9 cellular contexts compared by ENCODE assay signal in genomic region chr9:130847306-130848217, GRCh38. TPM values are rescaled to one million over a fixed set of nuclear protein-coding genes. Genes with fewer than 3 reads are reported as not detected.
DNase-seq lines count a peak whose midpoint lies in the region; ATAC-seq lines count a peak whose summit lies in the region.
"Had no signal": no experiment of that assay in that cellular context is flagged by ENCODE, and none has a peak within 500 bp of the region (broad histone marks: within the 10 kb centered on the region; RNA-seq: fewer than 3 reads in every experiment).

No MANE protein-coding gene starts in this region.

- H3K4me3 Mint-ChIP-seq in effector memory CD8-positive, alpha-beta T cell = no peak overlapping the region

- H3K36me3 Mint-ChIP-seq in effector memory CD8-positive, alpha-beta T cell (ENCODE audit: insufficient read depth) = peaks cover 7% of the 10 kb centered on the region

- H3K27me3 Mint-ChIP-seq in effector memory CD8-positive, alpha-beta T cell = no peaks in the 10 kb centered on the region

- H3K9me3 Mint-ChIP-seq in effector memory CD8-positive, alpha-beta T cell = no peaks in the 10 kb centered on the region

- peak; percentile 34 for DNase-seq in GOT3 (lab: John Stamatoyannopoulos, UW)
- DNase-seq in amniotic stem cell (lab: John Stamatoyannopoulos, UW) = peak; percentile 90
- peak; percentile 70 for DNase-seq in left ventricle myocardium superior
- DNase-seq in sciatic nerve (ENCODE audit: low spot score) = peak; percentile 86
- DNase-seq in effector memory CD8-positive, alpha-beta T cell = no peak
- no peak for DNase-seq in GDM1 (lab: John Stamatoyannopoulos, UW)
- DNase-seq in NCI-H2029 treated with DMSO at 0.1 percent for 48 hours (lab: John Stamatoyannopoulos, UW) = no peak
- DNase-seq in NCI-H510A (lab: John Stamatoyannopoulos, UW) = no peak

- intact Hi-C loops in left ventricle myocardium superior (cut with micrococcal nuclease) = no loop called here
- intact Hi-C loops in sciatic nerve (cut with DNase I) = no loop called here

- peak overlapping the region in 1 of 2 donors; percentile 31 for H3K27ac Mint-ChIP-seq in effector memory CD8-positive, alpha-beta T cell

- peaks cover 9 to 17% of the 10 kb centered on the region in 2 donors for H3K4me1 Mint-ChIP-seq in effector memory CD8-positive, alpha-beta T cell (ENCODE audit: low read depth in 2 of 2)

- ATAC-seq in left ventricle myocardium superior = peak; percentile 84
- peak; percentile 92 for ATAC-seq in sciatic nerve
- ATAC-seq in effector memory CD8-positive, alpha-beta T cell (replicated peaks) = no peak

RNA-seq across cellular contexts. Expression of gene ABL1, which starts 12.5 kb away (rescaled TPM):
- total RNA-seq in left ventricle myocardium superior (33.3 TPM), sciatic nerve (85.8 TPM)

RNA-seq across cellular contexts. Expression of gene QRFP, which starts 49.0 kb away (rescaled TPM):
- total RNA-seq in left ventricle myocardium superior = not detected
- not detected for total RNA-seq in sciatic nerve
- total RNA-seq: activated CD8-positive, alpha-beta memory T cell treated with anti-CD3 and anti-CD28 coated beads for 36 hours had no signal

Comparison
In these comparisons a context has a peak if more than half of its experiments do, and no peak if none do; other contexts are left out.
1. DNase-seq: peak in GOT3 (single experiment), amniotic stem cell (single experiment), left ventricle myocardium superior (single experiment) and sciatic nerve (single experiment); none in effector memory CD8-positive, alpha-beta T cell (0 of 3), GDM1 (single experiment), NCI-H2029 treated with DMSO at 0.1 percent for 48 hours (single experiment) and NCI-H510A (single experiment).